In the genomic region with DNA sequence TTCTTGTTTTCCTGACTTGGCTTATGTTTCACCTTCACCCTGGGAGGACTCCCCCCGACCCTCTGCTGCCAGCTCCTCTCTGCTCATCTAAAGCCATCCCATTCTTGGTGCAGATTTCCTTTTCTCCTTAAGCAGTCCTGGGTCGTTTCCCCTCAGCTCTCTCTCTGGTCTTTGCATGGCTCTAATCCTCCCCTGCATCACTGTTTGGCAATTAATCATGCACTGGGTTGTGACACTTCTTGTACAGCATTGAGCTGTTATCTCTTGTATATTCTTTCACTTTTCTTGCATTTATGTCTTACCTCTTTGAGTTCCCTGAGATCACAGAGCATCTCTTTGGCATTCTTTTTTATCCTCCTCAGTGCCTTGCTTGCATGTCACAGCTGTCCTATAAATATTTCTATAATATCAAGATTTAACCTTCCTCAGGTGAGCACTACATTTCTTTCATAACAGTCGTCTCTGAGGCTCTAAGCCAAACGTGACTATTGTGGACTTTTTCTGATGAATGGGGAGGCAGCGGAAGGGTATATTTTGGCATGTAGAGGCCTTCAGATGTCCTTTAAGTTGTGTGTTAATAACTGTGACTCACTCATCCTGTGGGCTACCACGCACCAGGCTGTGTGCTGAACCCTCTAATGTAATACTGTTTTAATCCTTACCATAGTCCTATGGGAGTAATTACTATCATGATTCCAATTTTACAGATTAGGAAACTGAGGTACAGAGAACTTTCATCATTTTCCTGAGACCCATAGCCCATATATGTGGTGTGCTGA, we compare ENCODE assay signal across 23 cellular contexts.
DNase-seq lines count a peak whose midpoint lies in the region; ATAC-seq and TF ChIP-seq lines count a peak whose summit lies in the region.
"Had no signal": no experiment of that assay in that cellular context is flagged by ENCODE, and none has a peak within 500 bp of the region (broad histone marks: within the 10 kb centered on the region; RNA-seq: fewer than 3 reads in every experiment).

No MANE protein-coding gene starts in this region.

- no TSS peak for BruUV-seq in IMR-90 (replicated peaks; lab: Mats Ljungman, UMichigan)

- H3K9me1 ChIP-seq in IMR-90 (ENCODE audit: insufficient read depth, low read length), result no peaks in the 10 kb centered on the region

- no peak overlapping the region for H2AK5ac ChIP-seq in IMR-90 (ENCODE audit: low read depth, low read length)

- ATAC-seq in IMR-90 (ENCODE audit: low read depth), result no peak
- ATAC-seq in mucosa of descending colon, result no peak
- no peak for ATAC-seq in HG03039 (IDR thresholded peaks at IDR 0.05; ENCODE audit: unreplicated experiment)

- H2AK9ac ChIP-seq in IMR-90 (replicated peaks; ENCODE audit: low read depth, low read length, poor library complexity), result no peak overlapping the region

- CTCF ChIA-PET in IMR-90 (lab: Yijun Ruan, JAX), result no interaction called here

- DNase-seq in A172 (ENCODE audit: low spot score) (peak; percentile 14), IMR-90 (peak; percentile 37), astrocyte of the hippocampus (ENCODE audit: low read depth, low spot score) (peak; percentile 12), fibroblast of pulmonary artery (ENCODE audit: low read depth) (peak; percentile 31), mucosa of descending colon (no peak), hepatocyte (ENCODE audit: low spot score) (no peak), posterior vena cava (ENCODE audit: low spot score) (no peak)
- DNase-seq: Calu3; CD4-positive, alpha-beta T cell; DMS53; HFFc6; Karpas-422; MM.1S; NCI-H1092; NCI-H146; NCI-H2081 treated with DMSO at 0.1 percent for 48 hours; NCI-H510A; NCI-H748 treated with DMSO at 0.1 percent for 48 hours; OCI-M1; RPMI8226; SHP77 treated with DMSO at 0.1 percent for 48 hours; SK-N-SH had no signal

- no peaks in the 10 kb centered on the region for H3K36me3 ChIP-seq in IMR-90 (ENCODE audit: control insufficient read depth, insufficient read depth, low read length)
- H3K36me3 ChIP-seq in mucosa of descending colon (ENCODE audit: low read depth), result no peaks in the 10 kb centered on the region
- no peaks in the 10 kb centered on the region for H3K36me3 ChIP-seq in hepatocyte (replicated peaks; ENCODE audit: insufficient read depth, low read depth)

- peaks cover 8% of the 10 kb centered on the region for H3K9me3 ChIP-seq in IMR-90 (ENCODE audit: control insufficient read depth, insufficient read depth, low read length)
- no peaks in the 10 kb centered on the region for H3K9me3 ChIP-seq in mucosa of descending colon
- no peaks in the 10 kb centered on the region for H3K9me3 ChIP-seq in hepatocyte (ENCODE audit: low read depth)
- H3K9me3 ChIP-seq: SK-N-SH had no signal

- no peak overlapping the region for H3K56ac ChIP-seq in IMR-90 (ENCODE audit: extremely low read depth, insufficient read depth, low read length)

- in situ Hi-C loops in IMR-90 (cut with MboI; ENCODE audit: low sequenced_read_pairs), result no loop called here

- H3K4me1 ChIP-seq in IMR-90 (ENCODE audit: control insufficient read depth, insufficient read depth, low read length) (no peaks in the 10 kb centered on the region), mucosa of descending colon (ENCODE audit: low read depth) (no peaks in the 10 kb centered on the region), hepatocyte (ENCODE audit: insufficient read depth) (no peaks in the 10 kb centered on the region)

- no peak overlapping the region for H3K23ac ChIP-seq in IMR-90 (ENCODE audit: low read depth, low read length)

- no peaks in the 10 kb centered on the region for H3K79me1 ChIP-seq in IMR-90 (ENCODE audit: low read depth in 1 of 2, low read length in 2 of 2)

- WGBS in IMR-90 (ENCODE audit: extremely low coverage in 2 of 2, insufficient read length in 1 of 2), 2 experiments, result 30% methylated on average over 2 of the region's 6 CpGs; no CpG with 5 or more reads in 1 of the 2 experiments
- 65% methylated on average over 6 of the region's 6 CpGs for WGBS in hepatocyte (ENCODE audit: low lambda C conversion rate, missing lambda C conversion rate)

- no peaks in the 10 kb centered on the region for H3K9me2 ChIP-seq in hepatocyte (replicated peaks; ENCODE audit: insufficient read depth)
- H3K9me2 ChIP-seq: SK-N-SH had no signal

- no peak overlapping the region for H3K4ac ChIP-seq in IMR-90 (ENCODE audit: low read depth, low read length)

- no peak overlapping the region for H3K4me3 ChIP-seq in IMR-90 (ENCODE audit: insufficient read depth, low read depth, low read length)
- H3K4me3 ChIP-seq in fibroblast of pulmonary artery (replicated peaks; ENCODE audit: low read depth, low read length), result no peak overlapping the region
- H3K4me3 ChIP-seq in mucosa of descending colon, result no peak overlapping the region
- no peak overlapping the region for H3K4me3 ChIP-seq in hepatocyte

- H3K27me3 ChIP-seq in IMR-90 (ENCODE audit: control insufficient read depth, insufficient read depth, low read length) (no peaks in the 10 kb centered on the region), hepatocyte (no peaks in the 10 kb centered on the region)

- H2AFZ ChIP-seq in IMR-90 (replicated peaks; ENCODE audit: low read length, poor library complexity) (no peak overlapping the region), hepatocyte (no peak overlapping the region)

- no peaks in the 10 kb centered on the region for H3K79me2 ChIP-seq in hepatocyte

- H3K14ac ChIP-seq in IMR-90 (replicated peaks; ENCODE audit: low read depth, low read length), result no peak overlapping the region; the same call in 1 of the 2 replicates

- TF ChIP-seq RAD21 in IMR-90 (IDR thresholded peaks at IDR 0.05; ENCODE audit: low read length), result no peak

- no peak overlapping the region for H3K27ac ChIP-seq in IMR-90 (ENCODE audit: insufficient read depth, low read length)
- no peak overlapping the region for H3K27ac ChIP-seq in hepatocyte

- no peak overlapping the region for H4K91ac ChIP-seq in IMR-90 (ENCODE audit: insufficient read depth, low read depth, low read length)

- H4K20me1 ChIP-seq in IMR-90 (ENCODE audit: insufficient read depth, low read length) (no peaks in the 10 kb centered on the region), hepatocyte (ENCODE audit: insufficient read depth, poor library complexity, severe bottlenecking) (no peaks in the 10 kb centered on the region)

- no peak for TF ChIP-seq CTCF in IMR-90 (conservative IDR thresholded peaks at IDR 0.05; ENCODE audit: low read depth, low read length)
- no peak for TF ChIP-seq CTCF in fibroblast of pulmonary artery (IDR thresholded peaks at IDR 0.05; ENCODE audit: low read length, missing control alignments)
- TF ChIP-seq CTCF in mucosa of descending colon (IDR thresholded peaks at IDR 0.05), result no peak
- no peak for TF ChIP-seq CTCF in hepatocyte (IDR thresholded peaks at IDR 0.05; ENCODE audit: poor library complexity)

- POLR2A ChIA-PET in IMR-90 (lab: Charles Lee; ENCODE audit: unreplicated experiment), result no interaction called here

- H2BK5ac ChIP-seq in IMR-90 (ENCODE audit: low read depth, low read length, poor library complexity, severe bottlenecking), result no peak overlapping the region

- H3K4me2 ChIP-seq in IMR-90 (ENCODE audit: low read depth, low read length), result no peak overlapping the region
- no peak overlapping the region for H3K4me2 ChIP-seq in hepatocyte
- H3K4me2 ChIP-seq: SK-N-SH had no signal

- no peak for TF ChIP-seq POLR2A in IMR-90 (IDR thresholded peaks at IDR 0.05; ENCODE audit: low read depth, low read length)

- H4K5ac ChIP-seq in IMR-90 (ENCODE audit: low read depth, low read length), result no peak overlapping the region

- H3K18ac ChIP-seq in IMR-90 (ENCODE audit: low read depth, low read length), result no peak overlapping the region

- dilution Hi-C loops in IMR-90 (cut with HindIII; ENCODE audit: low sequenced_read_pairs, unreplicated experiment), result no loop called here

- no peak overlapping the region for H3K9ac ChIP-seq in IMR-90 (ENCODE audit: low read depth, low read length)
- H3K9ac ChIP-seq: SK-N-SH had no signal

- no peak overlapping the region for H2BK120ac ChIP-seq in IMR-90 (ENCODE audit: low read depth, low read length)

- intact Hi-C loops in IMR-90 (cut with micrococcal nuclease) (no loop called here), mucosa of descending colon (cut with DNase I, micrococcal nuclease) (no loop called here), posterior vena cava (cut with DNase I) (no loop called here)

- no peak overlapping the region for H2BK15ac ChIP-seq in IMR-90 (ENCODE audit: low read depth, low read length)

- H2BK20ac ChIP-seq in IMR-90 (ENCODE audit: low read depth, low read length), result no peak overlapping the region

- no peak overlapping the region for H4K8ac ChIP-seq in IMR-90 (ENCODE audit: low read depth in 2 of 2, low read length in 2 of 2)

TF ChIP-seq in IMR-90, 13 proteins besides CTCF, POLR2A, EP300 and RAD21:
- TF ChIP-seq NFE2L2 (IDR thresholded peaks at IDR 0.05; ENCODE audit: low read depth, low read length) (no peak), BHLHE40 (IDR thresholded peaks at IDR 0.05; ENCODE audit: low read depth, low read length) (no peak), CHD1 (IDR thresholded peaks at IDR 0.05; ENCODE audit: low read depth, low read length) (no peak)

Comparison
In these comparisons a context has a peak if more than half of its experiments do, and no peak if none do; other contexts are left out.
1. DNase-seq: peak in A172 (single experiment), IMR-90 (single experiment), astrocyte of the hippocampus (single experiment) and fibroblast of pulmonary artery (single experiment); none in mucosa of descending colon (0 of 3), hepatocyte (single experiment) and posterior vena cava (single experiment).